ENCODE assay signal across 8 cellular contexts in the genomic region with DNA sequence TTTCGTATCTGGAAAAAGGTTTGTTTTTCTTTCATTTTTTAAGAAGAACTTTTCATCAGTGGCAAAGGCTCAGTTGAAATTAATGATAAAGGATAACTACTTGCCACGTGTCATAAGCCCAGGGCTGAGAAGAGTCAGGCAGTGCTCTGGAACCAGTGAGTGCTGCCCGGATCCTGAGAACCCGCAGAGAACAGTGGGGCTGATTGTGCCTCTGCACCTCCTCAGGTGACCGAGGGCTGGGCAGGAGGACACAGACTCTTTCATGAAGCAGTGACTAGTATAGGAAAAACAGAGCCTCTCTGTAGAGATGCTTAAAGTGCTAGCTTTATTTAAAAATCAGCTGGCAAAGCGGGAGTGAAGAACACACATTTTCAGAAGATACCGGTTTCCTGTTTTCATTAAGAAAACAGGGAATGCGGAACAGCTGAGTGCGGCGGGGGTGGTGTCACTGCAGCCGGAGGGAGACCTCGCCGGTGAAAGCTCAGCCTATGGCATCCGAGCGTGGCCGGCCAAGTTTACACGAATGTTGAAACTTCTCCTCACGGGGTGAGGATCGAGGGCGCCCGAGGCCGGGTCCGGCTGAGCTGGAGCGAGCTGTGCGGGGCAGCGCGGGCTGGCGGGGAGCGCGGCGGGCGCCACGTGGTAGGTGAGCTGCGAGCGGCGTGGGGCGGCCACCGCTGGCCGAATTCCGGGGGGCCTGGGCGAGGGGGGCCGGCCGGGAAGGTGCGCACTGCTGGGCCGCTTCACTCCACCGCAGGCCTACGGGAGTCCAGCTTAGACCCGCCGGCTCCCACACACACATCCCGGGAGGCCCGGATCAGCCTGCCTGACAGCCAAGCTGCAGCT.
DNase-seq lines count a peak whose midpoint lies in the region; ATAC-seq and TF ChIP-seq lines count a peak whose summit lies in the region.

No MANE protein-coding gene starts in this region.

- peak overlapping the region; percentile 80 to 86 for H3K27ac ChIP-seq in esophagus (ENCODE audit: low read depth in 2 of 2, low read length in 1 of 2)

- DNase-seq in MG63 (peak; percentile 77), activated T-cell treated with anti-CD3 and anti-CD28 coated beads for 4 hours (peak; percentile 4), mesothelial cell of epicardium (ENCODE audit: low spot score in 2 of 2, unreplicated experiment in 2 of 2) (peak; percentile 39 to 70)
- DNase-seq in stimulated activated naive CD8-positive, alpha-beta T cell treated with anti-CD3 and anti-CD28 coated beads, Interleukin-15, amount 100 ng/mL, for 72 hours: peak; percentile 31 to 34

- peaks cover 51% of the 10 kb centered on the region for H3K4me1 Mint-ChIP-seq in mesothelial cell of epicardium
- peaks cover 11% of the 10 kb centered on the region for H3K4me1 Mint-ChIP-seq in stimulated activated naive CD8-positive, alpha-beta T cell treated with anti-CD3 and anti-CD28 coated beads, Interleukin-15, amount 100 ng/mL, for 72 hours

- TF ChIP-seq CTCF in mesothelial cell of epicardium (IDR thresholded peaks at IDR 0.05; ENCODE audit: unreplicated experiment): no peak

- H3K27me3 Mint-ChIP-seq in mesothelial cell of epicardium (ENCODE audit: low read depth): no peaks in the 10 kb centered on the region
- H3K27me3 Mint-ChIP-seq in stimulated activated naive CD8-positive, alpha-beta T cell treated with anti-CD3 and anti-CD28 coated beads, Interleukin-15, amount 100 ng/mL, for 72 hours: peaks cover 21% of the 10 kb centered on the region

- peak overlapping the region; percentile 96 for H3K27ac Mint-ChIP-seq in mesothelial cell of epicardium
- peak overlapping the region; percentile 94 to 96 for H3K27ac Mint-ChIP-seq in stimulated activated naive CD8-positive, alpha-beta T cell treated with anti-CD3 and anti-CD28 coated beads, Interleukin-15, amount 100 ng/mL, for 72 hours

- peaks cover 13% of the 10 kb centered on the region for H3K36me3 Mint-ChIP-seq in mesothelial cell of epicardium

- TF ChIP-seq POLR2A in GM18505 (IDR thresholded peaks at IDR 0.05; ENCODE audit: borderline replicate concordance, extremely low read depth, insufficient read depth, insufficient read length): no peak

- 4 to 8% methylated on average over 34 to 51 of the region's 51 CpGs for WGBS in esophagus, 2 donors

- peak overlapping the region; percentile 68 for H3K4me3 Mint-ChIP-seq in mesothelial cell of epicardium
- peak overlapping the region; percentile 91 to 93 for H3K4me3 Mint-ChIP-seq in stimulated activated naive CD8-positive, alpha-beta T cell treated with anti-CD3 and anti-CD28 coated beads, Interleukin-15, amount 100 ng/mL, for 72 hours

- H3K9me3 ChIP-seq in MG63 (no peaks in the 10 kb centered on the region), esophagus (ENCODE audit: control insufficient read depth in 2 of 2, insufficient read depth in 1 of 2, low read depth in 1 of 2, low read length in 1 of 2) (no peaks in the 10 kb centered on the region)

- H3K27me3 ChIP-seq in MG63 (no peaks in the 10 kb centered on the region), esophagus (ENCODE audit: control insufficient read depth in 1 of 2, insufficient read depth in 2 of 2, low read length in 2 of 2) (no peaks in the 10 kb centered on the region)

- H3K4me1 ChIP-seq in esophagus (ENCODE audit: control insufficient read depth in 2 of 2, insufficient read depth in 2 of 2, low read length in 1 of 2): peaks cover 0 to 9% of the 10 kb centered on the region in 2 donors

- no peaks in the 10 kb centered on the region for H3K9me3 Mint-ChIP-seq in mesothelial cell of epicardium
- no peaks in the 10 kb centered on the region for H3K9me3 Mint-ChIP-seq in stimulated activated naive CD8-positive, alpha-beta T cell treated with anti-CD3 and anti-CD28 coated beads, Interleukin-15, amount 100 ng/mL, for 72 hours

- peaks cover 36% of the 10 kb centered on the region for H3K36me3 ChIP-seq in MG63
- H3K36me3 ChIP-seq in esophagus (ENCODE audit: control insufficient read depth in 2 of 2, insufficient read depth in 2 of 2, low read length in 1 of 2): peaks cover 11 to 12% of the 10 kb centered on the region in 2 donors

- peak; percentile 92 for ATAC-seq in stimulated activated naive CD8-positive, alpha-beta T cell treated with anti-CD3 and anti-CD28 coated beads, Interleukin-15, amount 100 ng/mL, for 72 hours
- ATAC-seq in HG03045 (IDR thresholded peaks at IDR 0.05; ENCODE audit: unreplicated experiment) (no peak), GM18505 (IDR thresholded peaks at IDR 0.05; ENCODE audit: unreplicated experiment) (no peak)

- peak overlapping the region; percentile 41; the same call in 1 of the 2 replicates for H3K4me3 ChIP-seq in GM08714 (ENCODE audit: low read length)
- H3K4me3 ChIP-seq in MG63: peak overlapping the region; percentile 38
- H3K4me3 ChIP-seq in esophagus (ENCODE audit: low read depth in 1 of 2, low read length in 2 of 2): peak overlapping the region; percentile 58

Comparison
In these comparisons a context has a peak if more than half of its experiments do, and no peak if none do; other contexts are left out.
1. DNase-seq: peak in every context shown above with its lines; median percentile 77 in MG63; 54 in mesothelial cell of epicardium; 32 in stimulated activated naive CD8-positive, alpha-beta T cell treated with anti-CD3 and anti-CD28 coated beads, Interleukin-15, amount 100 ng/mL, for 72 hours; 4 in activated T-cell treated with anti-CD3 and anti-CD28 coated beads for 4 hours.